In genomic region chr6:28940859-28941680, GRCh38 we compare ENCODE assay signal across 1 cellular context.
A peak's percentile ranks its signal among the peaks of the same experiment; 100 is the strongest.
TF ChIP-seq lines count a peak whose summit lies in the region.

No MANE protein-coding gene starts in this region.

TF ChIP-seq in SK-N-SH, 30 proteins besides CTCF, POLR2A, EP300 and RAD21 (continued from another document):
- TF ChIP-seq USF1 (IDR thresholded peaks at IDR 0.05; ENCODE audit: borderline replicate concordance, low read depth) (no peak), RXRA (IDR thresholded peaks at IDR 0.05; ENCODE audit: borderline replicate concordance, low read depth) (peak; percentile 46; the same call in 1 of the 2 replicates), YY1 (IDR thresholded peaks at IDR 0.05; ENCODE audit: low read depth) (peak; percentile 51; the same call in 1 of the 2 replicates)
